In the genomic region with DNA sequence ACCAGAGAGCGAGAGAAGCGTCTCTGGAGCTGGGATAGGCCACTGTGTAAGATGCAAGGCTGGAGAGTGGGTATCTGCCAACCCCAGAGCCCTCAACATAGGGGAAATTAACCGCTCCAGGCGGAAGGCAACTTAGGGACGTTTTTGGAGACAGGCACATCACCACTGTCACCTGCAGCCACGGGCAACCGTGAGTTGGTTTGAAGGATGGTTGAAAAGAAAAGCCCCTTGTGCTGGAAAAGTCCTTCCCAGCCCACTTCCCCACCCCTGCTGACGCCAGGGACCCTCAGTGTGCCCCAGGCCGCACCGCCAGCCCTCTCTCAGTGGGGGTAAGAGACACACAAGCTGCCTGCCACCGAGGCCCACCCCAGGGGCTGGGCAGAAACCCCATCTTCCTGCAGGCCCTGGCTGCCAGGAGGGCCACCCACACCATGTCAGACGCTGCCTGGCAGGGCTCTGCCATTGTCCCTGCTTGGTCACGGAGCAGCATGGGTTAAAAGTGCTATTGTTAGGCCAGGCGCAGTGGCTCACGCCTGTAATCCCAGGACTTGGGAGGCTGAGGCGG, we compare ENCODE assay signal across 7 cellular contexts.
DNase-seq lines count a peak whose midpoint lies in the region; ATAC-seq and TF ChIP-seq lines count a peak whose summit lies in the region.
"Not testable (repeated sequence)": the region's sequence is repeated elsewhere in the genome, so short reads cannot be mapped to it uniquely, and the experiment has no call there.

No MANE protein-coding gene starts in this region.

- TF ChIP-seq EP300 in SK-N-SH (IDR thresholded peaks at IDR 0.05; ENCODE audit: borderline replicate concordance in 1 of 2, low read depth in 1 of 2, low read length in 1 of 2) = not testable (repeated sequence)

- peak overlapping the region; percentile 58 for H3K4me2 ChIP-seq in HCT116 (ENCODE audit: low read length)
- H3K4me2 ChIP-seq in SK-N-SH = peak overlapping the region; percentile 37; the same call in 1 of the 2 replicates
- H3K4me2 ChIP-seq in fibroblast of lung (ENCODE audit: extremely low read depth, insufficient read depth, low read length); mesenchymal stem cell (ENCODE audit: low read length, poor library complexity, severe bottlenecking); neuronal stem cell (ENCODE audit: insufficient read depth, low read length, poor library complexity, severe bottlenecking): not testable (repeated sequence)
- H3K4me2 ChIP-seq in skeletal muscle satellite cell (ENCODE audit: low read length) = peak overlapping the region; percentile 48

- not testable (repeated sequence) for H3K79me1 ChIP-seq in mesenchymal stem cell (replicated peaks; ENCODE audit: low read length, poor library complexity, severe bottlenecking); neuronal stem cell (ENCODE audit: low read depth, low read length)

- intact Hi-C loops in HCT116 (cut with micrococcal nuclease); breast epithelium (cut with DNase I; ENCODE audit: low total_unique reads): not testable (repeated sequence)

- CTCF ChIA-PET in HCT116 (lab: Charles Lee) = not testable (repeated sequence)
- CTCF ChIA-PET in SK-N-SH (lab: Yijun Ruan, JAX) = interaction anchor here (1.3 kb wide), 1 partner anchor 153 kb away, joined by 3 read pairs; no protein-coding TSS in a partner anchor

- not testable (repeated sequence) for H3K36me3 ChIP-seq in HCT116 (ENCODE audit: control insufficient read depth in 1 of 2, insufficient read depth in 2 of 2, low read length in 2 of 2); SK-N-SH (replicated peaks in 1 of 2; ENCODE audit: control insufficient read depth in 1 of 2, insufficient read depth in 2 of 2, low read length in 1 of 2); breast epithelium; fibroblast of lung (ENCODE audit: control insufficient read depth, insufficient read depth, low read length); mesenchymal stem cell (ENCODE audit: control insufficient read depth in 1 of 2, insufficient read depth in 2 of 2, low read depth in 1 of 2, low read length in 2 of 2); neuronal stem cell (replicated peaks in 1 of 2; ENCODE audit: control insufficient read depth in 2 of 2, insufficient read depth in 2 of 2, low read length in 2 of 2); skeletal muscle satellite cell (ENCODE audit: insufficient read depth, low read length)

- H3K14ac ChIP-seq in mesenchymal stem cell (ENCODE audit: low read length in 2 of 2); neuronal stem cell (ENCODE audit: low read length): not testable (repeated sequence)

- peak overlapping the region; percentile 84 to 97 for H2BK12ac ChIP-seq in mesenchymal stem cell (ENCODE audit: low read length in 2 of 2)
- not testable (repeated sequence) for H2BK12ac ChIP-seq in neuronal stem cell (ENCODE audit: low read length)

- H3F3A ChIP-seq in SK-N-SH (replicated peaks; ENCODE audit: insufficient read depth) = peaks cover 47% of the 10 kb centered on the region

- not testable (repeated sequence) for H3K79me2 ChIP-seq in HCT116 (ENCODE audit: insufficient read depth, low read length); SK-N-SH (ENCODE audit: insufficient read depth); fibroblast of lung (ENCODE audit: control insufficient read depth, insufficient read depth, low read length)

- peak overlapping the region; percentile 13 for H2AK5ac ChIP-seq in mesenchymal stem cell (ENCODE audit: low read length, severe bottlenecking)
- not testable (repeated sequence) for H2AK5ac ChIP-seq in neuronal stem cell (ENCODE audit: low read depth, low read length)

- TF ChIP-seq CTCF in HCT116 (IDR thresholded peaks at IDR 0.05 in 2 of 3, conservative IDR thresholded peaks at IDR 0.05 in 1 of 3; ENCODE audit: borderline replicate concordance in 1 of 3, insufficient read depth in 1 of 3, low read depth in 2 of 3, low read length in 2 of 3); SK-N-SH (IDR thresholded peaks at IDR 0.05); breast epithelium (IDR thresholded peaks at IDR 0.05); fibroblast of lung (conservative IDR thresholded peaks at IDR 0.05 in 1 of 2, IDR thresholded peaks at IDR 0.05 in 1 of 2; ENCODE audit: low read depth in 1 of 2, low read length in 2 of 2): not testable (repeated sequence)

- not testable (repeated sequence) for BruUV-seq in HCT116 (replicated peaks; lab: Mats Ljungman, UMichigan)

- not testable (repeated sequence) for H2AFZ ChIP-seq in HCT116 (ENCODE audit: low read depth, low read length, poor library complexity, severe bottlenecking); SK-N-SH (ENCODE audit: low read depth); fibroblast of lung (ENCODE audit: low read length); mesenchymal stem cell (ENCODE audit: low read depth, low read length); neuronal stem cell (ENCODE audit: low read length)

- not testable (repeated sequence) for H3K27ac ChIP-seq in HCT116 (ENCODE audit: low read depth, low read length); mesenchymal stem cell (ENCODE audit: low read length, poor library complexity, severe bottlenecking); neuronal stem cell (replicated peaks; ENCODE audit: low read length)
- H3K27ac ChIP-seq in SK-N-SH (ENCODE audit: low read depth in 2 of 2, low read length in 1 of 2) = peak overlapping the region; percentile 39 to 100; a peak in 3 of 4 replicates
- H3K27ac ChIP-seq in breast epithelium = peak overlapping the region; percentile 46 to 81
- H3K27ac ChIP-seq in fibroblast of lung (ENCODE audit: insufficient read depth, low read length) = peak overlapping the region; percentile 63

- ATAC-seq in HCT116 = not testable (repeated sequence)

- peak overlapping the region in 1 of 2 experiments; percentile 33; a peak in 1 of 4 replicates for H3K4me3 ChIP-seq in HCT116 (replicated peaks in 1 of 2; ENCODE audit: low read depth in 1 of 2, low read length in 2 of 2)
- not testable (repeated sequence) for H3K4me3 ChIP-seq in SK-N-SH (ENCODE audit: low read depth in 2 of 2, low read length in 1 of 2); breast epithelium; fibroblast of lung (replicated peaks in 1 of 4; ENCODE audit: control extremely low read depth in 1 of 4, insufficient read depth in 1 of 4, low read depth in 3 of 4, low read length in 4 of 4); mesenchymal stem cell (ENCODE audit: insufficient read depth in 1 of 2, low read depth in 1 of 2, low read length in 2 of 2); neuronal stem cell (ENCODE audit: low read length in 2 of 2); skeletal muscle satellite cell (ENCODE audit: low read length)

- peak overlapping the region; percentile 54 for H4K8ac ChIP-seq in mesenchymal stem cell (ENCODE audit: low read length)
- H4K8ac ChIP-seq in neuronal stem cell (ENCODE audit: low read depth, low read length) = not testable (repeated sequence)

- peak overlapping the region; percentile 52 to 69 for H3K18ac ChIP-seq in mesenchymal stem cell (ENCODE audit: low read depth in 1 of 2, low read length in 2 of 2)
- peak overlapping the region; percentile 71 for H3K18ac ChIP-seq in neuronal stem cell (ENCODE audit: low read length)

- H2BK5ac ChIP-seq in mesenchymal stem cell (ENCODE audit: low read depth, low read length, poor library complexity, severe bottlenecking); neuronal stem cell (ENCODE audit: low read length): not testable (repeated sequence)

- not testable (repeated sequence) for TF ChIP-seq RAD21 in HCT116 (IDR thresholded peaks at IDR 0.05; ENCODE audit: low read depth); SK-N-SH (IDR thresholded peaks at IDR 0.05; ENCODE audit: low read length)

- peak overlapping the region; percentile 96 to 97 for H3K4ac ChIP-seq in mesenchymal stem cell (ENCODE audit: low read depth in 1 of 2, low read length in 2 of 2)
- H3K4ac ChIP-seq in neuronal stem cell (ENCODE audit: low read length) = not testable (repeated sequence)

- H3K27me3 ChIP-seq in HCT116 (ENCODE audit: insufficient read depth, low read length); SK-N-SH (ENCODE audit: insufficient read depth); breast epithelium; fibroblast of lung (ENCODE audit: control insufficient read depth, insufficient read depth, low read length); mesenchymal stem cell (ENCODE audit: control insufficient read depth in 1 of 2, insufficient read depth in 1 of 2, low read length in 2 of 2); neuronal stem cell (ENCODE audit: control insufficient read depth in 3 of 3, insufficient read depth in 3 of 3, low read depth in 1 of 3, low read length in 3 of 3); skeletal muscle satellite cell (ENCODE audit: control insufficient read depth, insufficient read depth, low read length): not testable (repeated sequence)

- RAD21 ChIA-PET in HCT116 (lab: Charles Lee; ENCODE audit: low non-redundant PET in 1 of 2, low total read pairs in 2 of 2, uncharacterized antibody in 2 of 2, unreplicated experiment in 2 of 2) = not testable (repeated sequence)

- H3K23ac ChIP-seq in mesenchymal stem cell (ENCODE audit: low read length in 2 of 2); neuronal stem cell (ENCODE audit: low read depth, low read length, poor library complexity): not testable (repeated sequence)

- not testable (repeated sequence) for H3K9me3 ChIP-seq in HCT116 (ENCODE audit: control insufficient read depth in 1 of 2, insufficient read depth in 1 of 2, low read depth in 1 of 2, low read length in 2 of 2); SK-N-SH; breast epithelium; fibroblast of lung (ENCODE audit: control insufficient read depth, insufficient read depth, low read depth, low read length); mesenchymal stem cell (ENCODE audit: control insufficient read depth, low read length); neuronal stem cell (replicated peaks in 1 of 2; ENCODE audit: control insufficient read depth in 2 of 2, insufficient read depth in 1 of 2, low read depth in 1 of 2, low read length in 2 of 2); skeletal muscle satellite cell (replicated peaks; ENCODE audit: low read length)

- H4K91ac ChIP-seq in mesenchymal stem cell (ENCODE audit: low read length) = peak overlapping the region; percentile 99
- not testable (repeated sequence) for H4K91ac ChIP-seq in neuronal stem cell (ENCODE audit: low read depth, low read length, poor library complexity)

- peak overlapping the region; percentile 89 for H2BK120ac ChIP-seq in mesenchymal stem cell (ENCODE audit: low read depth, low read length)
- H2BK120ac ChIP-seq in neuronal stem cell (ENCODE audit: low read depth, low read length) = not testable (repeated sequence)

- DNase-seq in HCT116 (ENCODE audit: low read depth, low spot score); SK-N-SH; breast epithelium (ENCODE audit: low spot score in 2 of 2); fibroblast of lung (ENCODE audit: low read depth in 2 of 2); mesenchymal stem cell; neuronal stem cell (ENCODE audit: low spot score): not testable (repeated sequence)

- 87% methylated on average over 5 of the region's 16 CpGs for WGBS in SK-N-SH (ENCODE audit: low lambda C conversion rate)
- 89% methylated on average over 13 of the region's 16 CpGs for WGBS in mesenchymal stem cell
- no CpG with 5 or more reads among the region's 16 CpGs for WGBS in neuronal stem cell (ENCODE audit: extremely low coverage in 2 of 2, insufficient read length in 2 of 2, insufficient replicate concordance in 1 of 2), 2 donors

- POLR2A ChIA-PET in HCT116 (lab: Charles Lee); SK-N-SH (lab: Yijun Ruan, JAX): not testable (repeated sequence)

- H3K9me2 ChIP-seq in HCT116 (ENCODE audit: insufficient read depth); SK-N-SH: not testable (repeated sequence)

- not testable (repeated sequence) for TF ChIP-seq POLR2A in HCT116 (IDR thresholded peaks at IDR 0.05; ENCODE audit: borderline replicate concordance, extremely low read depth, insufficient read depth, insufficient read length); breast epithelium (IDR thresholded peaks at IDR 0.05)

- H3K4me1 ChIP-seq in HCT116 (ENCODE audit: control insufficient read depth in 1 of 2, insufficient read depth in 2 of 2, low read length in 2 of 2) (peaks cover 24 to 71% of the 10 kb centered on the region in 2 experiments), SK-N-SH (ENCODE audit: control insufficient read depth in 1 of 2, insufficient read depth in 2 of 2, low read depth in 1 of 2, low read length in 1 of 2) (peaks cover 39 to 45% of the 10 kb centered on the region in 2 experiments), fibroblast of lung (ENCODE audit: control insufficient read depth, extremely low read depth, insufficient read depth, low read length) (peaks cover 33% of the 10 kb centered on the region), mesenchymal stem cell (ENCODE audit: control insufficient read depth, insufficient read depth, low read depth, low read length) (peaks cover 37% of the 10 kb centered on the region), skeletal muscle satellite cell (ENCODE audit: control insufficient read depth, insufficient read depth, low read length) (peaks cover 58% of the 10 kb centered on the region)
- not testable (repeated sequence) for H3K4me1 ChIP-seq in breast epithelium; neuronal stem cell (ENCODE audit: control insufficient read depth in 2 of 2, insufficient read depth in 1 of 2, low read depth in 1 of 2, low read length in 2 of 2)

- H4K20me1 ChIP-seq in HCT116 (ENCODE audit: insufficient read depth); SK-N-SH (ENCODE audit: insufficient read depth); fibroblast of lung (ENCODE audit: control insufficient read depth, extremely low read depth, insufficient read depth, low read length): not testable (repeated sequence)

- peak overlapping the region; percentile 89 for H2BK15ac ChIP-seq in mesenchymal stem cell (ENCODE audit: low read depth, poor library complexity, severe bottlenecking)
- H2BK15ac ChIP-seq in neuronal stem cell (ENCODE audit: low read length) = not testable (repeated sequence)

- H3K9ac ChIP-seq in HCT116 (ENCODE audit: low read length) = 0 out of 2 replicates have a peak overlapping the region, but pooled peaks have one; percentile 23
- peak overlapping the region; percentile 82; the same call in 1 of the 2 replicates for H3K9ac ChIP-seq in SK-N-SH
- not testable (repeated sequence) for H3K9ac ChIP-seq in fibroblast of lung (ENCODE audit: insufficient read depth, low read length); neuronal stem cell (ENCODE audit: low read depth, low read length, poor library complexity)
- H3K9ac ChIP-seq in mesenchymal stem cell (ENCODE audit: low read length) = peak overlapping the region; percentile 15
- peak overlapping the region; percentile 63 for H3K9ac ChIP-seq in skeletal muscle satellite cell (ENCODE audit: low read depth, low read length)
